In genomic region chr3:110738531-110738930, GRCh38 we compare ENCODE assay signal across 25 cellular contexts.
A peak's percentile ranks its signal among the peaks of the same experiment; 100 is the strongest.
DNase-seq lines count a peak whose midpoint lies in the region; ATAC-seq and TF ChIP-seq lines count a peak whose summit lies in the region.
"Had no signal": no experiment of that assay in that cellular context is flagged by ENCODE, and none has a peak within 500 bp of the region (broad histone marks: within the 10 kb centered on the region; RNA-seq: fewer than 3 reads in every experiment).

No MANE protein-coding gene starts in this region.

- TF ChIP-seq CTCF in cardiac fibroblast (IDR thresholded peaks at IDR 0.05; ENCODE audit: low read depth, low read length) (no peak), dorsolateral prefrontal cortex (IDR thresholded peaks at IDR 0.05 in 54 of 56, conservative IDR thresholded peaks at IDR 0.05 in 2 of 56; ENCODE audit: low read depth in 1 of 56, partially characterized antibody in 56 of 56) (no peak)

- no CpG with 5 or more reads among the region's 1 CpG for WGBS in mesenchymal stem cell

- peak; percentile 56 for DNase-seq in EH (ENCODE audit: low read depth)
- DNase-seq in LHCN-M2 (ENCODE audit: low read depth), result peak; percentile 12
- peak; percentile 3 to 38 for DNase-seq in cardiac fibroblast (ENCODE audit: low read depth in 2 of 2)
- DNase-seq in mesenchymal stem cell, result peak; percentile 1
- DNase-seq in activated CD4-positive, alpha-beta T cell treated with anti-CD3 and anti-CD28 coated beads, Interleukin-2, amount 50 U/mL, for 48 hours, result no peak
- no peak for DNase-seq in dorsolateral prefrontal cortex
- DNase-seq in NCI-H2227 (lab: John Stamatoyannopoulos, UW; ENCODE audit: unreplicated experiment), result no peak
- DNase-seq: activated CD4-positive, alpha-beta T cell treated with anti-CD3 and anti-CD28 coated beads, Interleukin-2, amount 10 ng/mL, durations not matched to agents 7 days and 5 days; activated CD8-positive, alpha-beta memory T cell treated with anti-CD3 and anti-CD28 coated beads, Interleukin-2, amount 10 ng/mL, durations not matched to agents 7 days and 5 days; activated gamma-delta T cell treated with Interleukin-2 at 50 U/mL for 16 hours; activated naive CD8-positive, alpha-beta T cell treated with anti-CD3 and anti-CD28 coated beads, Interleukin-2, amount 10 ng/mL, durations not matched to agents 7 days and 5 days; activated T-cell treated with anti-CD3 and anti-CD28 coated beads, Interleukin-2, amount 50 U/mL, for 48 hours; DMS 273 treated with DMSO at 0.1 percent for 48 hours; naive B cell; NCI-H1930; NCI-H2171 treated with DMSO at 0.1 percent for 48 hours; NCI-H524 treated with DMSO at 0.1 percent for 48 hours; OCI-M1; stimulated activated CD4-positive, alpha-beta T cell treated with anti-CD3 and anti-CD28 coated beads, Interleukin-15, amount 100 ng/mL, for 24 hours; stimulated activated CD4-positive, alpha-beta T cell treated with anti-CD3 and anti-CD28 coated beads, Interleukin-4, amount 100 ng/mL, for 4 hours had no signal

- no peak overlapping the region for H2BK12ac ChIP-seq in mesenchymal stem cell (ENCODE audit: low read length in 2 of 2)

- H3K18ac ChIP-seq in mesenchymal stem cell (ENCODE audit: low read depth in 1 of 2, low read length in 2 of 2), result no peak overlapping the region

- no peak overlapping the region for H3K4me2 ChIP-seq in mesenchymal stem cell (ENCODE audit: low read length, poor library complexity, severe bottlenecking)
- H3K4me2 ChIP-seq: BLaER1, GM23338 had no signal

- no peak overlapping the region for H3K4me3 ChIP-seq in cardiac fibroblast (replicated peaks in 1 of 2; ENCODE audit: low read depth in 2 of 2, low read length in 2 of 2)
- no peak overlapping the region for H3K4me3 ChIP-seq in mesenchymal stem cell (ENCODE audit: insufficient read depth in 1 of 2, low read depth in 1 of 2, low read length in 2 of 2)
- H3K4me3 ChIP-seq in dorsolateral prefrontal cortex, result no peak overlapping the region
- H3K4me3 ChIP-seq: BLaER1, GM23338, tibial nerve had no signal

- no peak for ATAC-seq in GM21737 (IDR thresholded peaks at IDR 0.05; ENCODE audit: unreplicated experiment)
- ATAC-seq: activated CD8-positive, alpha-beta memory T cell treated with anti-CD3 and anti-CD28 coated beads, Interleukin-2, amount 10 ng/mL, durations not matched to agents 7 days and 5 days; GM23338; WTC11 had no signal

- no peaks in the 10 kb centered on the region for H3K27me3 ChIP-seq in mesenchymal stem cell (ENCODE audit: control insufficient read depth in 1 of 2, insufficient read depth in 1 of 2, low read length in 2 of 2)
- H3K27me3 ChIP-seq in dorsolateral prefrontal cortex, result no peaks in the 10 kb centered on the region
- H3K27me3 ChIP-seq: BLaER1, tibial nerve had no signal

- H3K9me3 ChIP-seq in mesenchymal stem cell (ENCODE audit: control insufficient read depth, low read length), result no peaks in the 10 kb centered on the region
- H3K9me3 ChIP-seq: BLaER1 had no signal

- H2BK5ac ChIP-seq in mesenchymal stem cell (ENCODE audit: low read depth, low read length, poor library complexity, severe bottlenecking), result no peak overlapping the region

- intact Hi-C loops in dorsolateral prefrontal cortex (cut with DNase I), result no loop called here

- H4K91ac ChIP-seq in mesenchymal stem cell (ENCODE audit: low read length), result no peak overlapping the region

- H3K79me1 ChIP-seq in mesenchymal stem cell (replicated peaks; ENCODE audit: low read length, poor library complexity, severe bottlenecking), result no peaks in the 10 kb centered on the region

- H2BK15ac ChIP-seq in mesenchymal stem cell (ENCODE audit: low read depth, poor library complexity, severe bottlenecking), result no peak overlapping the region

- no peak overlapping the region for H2AFZ ChIP-seq in mesenchymal stem cell (ENCODE audit: low read depth, low read length)

- no peak overlapping the region for H3K23ac ChIP-seq in mesenchymal stem cell (ENCODE audit: low read length in 2 of 2)

- H2AK5ac ChIP-seq in mesenchymal stem cell (ENCODE audit: low read length, severe bottlenecking), result no peak overlapping the region

- no peak overlapping the region for H4K8ac ChIP-seq in mesenchymal stem cell (ENCODE audit: low read length)

- no peak overlapping the region for H3K9ac ChIP-seq in mesenchymal stem cell (ENCODE audit: low read length)
- H3K9ac ChIP-seq: BLaER1 had no signal

- no peak overlapping the region for H3K14ac ChIP-seq in mesenchymal stem cell (ENCODE audit: low read length in 2 of 2)

- no peak overlapping the region for H2BK120ac ChIP-seq in mesenchymal stem cell (ENCODE audit: low read depth, low read length)

- H3K36me3 ChIP-seq in mesenchymal stem cell (ENCODE audit: control insufficient read depth in 1 of 2, insufficient read depth in 2 of 2, low read depth in 1 of 2, low read length in 2 of 2), result no peaks in the 10 kb centered on the region
- H3K36me3 ChIP-seq: BLaER1, tibial nerve had no signal

- H3K27ac ChIP-seq in mesenchymal stem cell (ENCODE audit: low read length, poor library complexity, severe bottlenecking) (no peak overlapping the region), dorsolateral prefrontal cortex (no peak overlapping the region)
- H3K27ac ChIP-seq: BLaER1, tibial nerve had no signal

- H3K4ac ChIP-seq in mesenchymal stem cell (ENCODE audit: low read depth in 1 of 2, low read length in 2 of 2), result no peak overlapping the region

- H3K4me1 ChIP-seq in mesenchymal stem cell (ENCODE audit: control insufficient read depth, insufficient read depth, low read depth, low read length), result no peaks in the 10 kb centered on the region
- H3K4me1 ChIP-seq: tibial nerve had no signal

Comparison
In these comparisons a context has a peak if more than half of its experiments do, and no peak if none do; other contexts are left out.
1. DNase-seq: peak in EH (single experiment), LHCN-M2 (single experiment), cardiac fibroblast (2 of 2) and mesenchymal stem cell (single experiment); none in activated CD4-positive, alpha-beta T cell treated with anti-CD3 and anti-CD28 coated beads, Interleukin-2, amount 50 U/mL, for 48 hours (0 of 2), dorsolateral prefrontal cortex (0 of 10) and NCI-H2227 (single experiment).